ENCODE assay signal across 8 cellular contexts in the genomic region with DNA sequence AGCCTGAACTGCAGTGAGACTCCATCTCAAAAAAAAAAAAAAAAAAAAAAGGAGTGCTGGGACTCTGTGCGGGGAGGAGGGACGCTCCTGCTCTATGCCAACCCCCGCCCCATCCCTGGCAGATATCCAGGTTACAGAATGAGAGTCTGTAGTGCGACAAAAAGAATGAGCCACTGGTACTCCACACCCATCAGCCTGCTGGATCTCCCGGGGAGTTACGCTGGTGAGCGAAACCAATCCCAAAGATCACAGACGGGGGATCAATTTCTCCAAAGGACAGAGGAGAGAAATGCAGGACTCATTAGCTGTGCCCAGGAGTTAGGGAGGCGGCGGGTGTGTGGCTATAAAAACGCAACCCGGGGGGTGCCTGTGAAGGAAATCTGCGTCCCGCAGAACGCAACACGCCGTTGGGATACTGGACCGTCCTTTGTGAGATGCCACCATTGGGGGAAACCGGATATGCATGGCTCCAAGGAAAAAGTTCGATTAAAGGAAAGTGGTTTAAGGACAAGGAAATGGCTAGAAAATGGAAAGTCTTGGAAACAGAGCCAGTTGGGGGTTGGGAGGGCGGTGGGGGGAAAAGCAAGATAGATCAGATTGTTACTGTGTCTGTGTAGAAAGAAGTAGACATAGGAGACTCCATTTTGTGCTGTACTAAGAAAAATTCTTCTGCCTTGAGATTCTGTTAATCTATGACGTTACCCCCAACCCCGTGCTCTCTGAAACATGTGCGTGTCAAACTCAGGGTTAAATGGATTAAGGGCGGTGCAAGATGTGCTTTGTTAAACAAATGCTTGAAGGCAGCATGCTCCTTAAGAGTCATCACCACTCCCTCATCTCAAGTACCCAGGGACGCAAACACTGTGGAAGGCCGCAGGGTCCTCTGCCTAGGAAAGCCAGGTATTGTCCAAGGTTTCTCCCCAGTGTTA. TPM values are rescaled to one million over a fixed set of nuclear protein-coding genes. Genes with fewer than 3 reads are reported as not detected.
DNase-seq lines count a peak whose midpoint lies in the region; ATAC-seq and TF ChIP-seq lines count a peak whose summit lies in the region.
"Not testable (repeated sequence)": the region's sequence is repeated elsewhere in the genome, so short reads cannot be mapped to it uniquely, and the experiment has no call there.

No MANE protein-coding gene starts in this region.

- H3K18ac ChIP-seq in trophoblast cell (ENCODE audit: low read length): not testable (repeated sequence)

- H3K36me3 ChIP-seq in PC-9 (ENCODE audit: low read depth); adipocyte (ENCODE audit: control insufficient read depth, insufficient read depth, low read length, severe bottlenecking); esophagus muscularis mucosa; trophoblast cell (ENCODE audit: control insufficient read depth in 1 of 2, insufficient read depth in 2 of 2, low read length in 2 of 2); upper lobe of left lung: not testable (repeated sequence)

- not testable (repeated sequence) for H3K4ac ChIP-seq in trophoblast cell (ENCODE audit: low read depth, low read length)

- H3K4me3 ChIP-seq in PC-9; trophoblast cell (ENCODE audit: low read depth, low read length): not testable (repeated sequence)
- H3K4me3 ChIP-seq in adipocyte (ENCODE audit: low read length): peak overlapping the region; percentile 80
- peak overlapping the region; percentile 49 to 66 (median 54) for H3K4me3 ChIP-seq in esophagus muscularis mucosa
- H3K4me3 ChIP-seq in upper lobe of left lung: peak overlapping the region in 3 of 4 donors; percentile 51 to 57 (median 56)

- not testable (repeated sequence) for H4K91ac ChIP-seq in trophoblast cell (ENCODE audit: low read depth, low read length)

- H3K27me3 ChIP-seq in PC-9 (ENCODE audit: insufficient read depth, low read depth); adipocyte (replicated peaks; ENCODE audit: control insufficient read depth, insufficient read depth, low read length); esophagus muscularis mucosa; trophoblast cell (ENCODE audit: insufficient read depth, low read length); upper lobe of left lung: not testable (repeated sequence)

- peak; percentile 31 to 41 for ATAC-seq in upper lobe of left lung (ENCODE audit: low FRiP score in 2 of 2)

- WGBS in esophagus muscularis mucosa: 48% methylated on average over 27 of the region's 27 CpGs
- no CpG with 5 or more reads among the region's 27 CpGs for WGBS in trophoblast cell (ENCODE audit: extremely low coverage, insufficient coverage, insufficient read length)
- 40 to 42% methylated on average over 25 to 27 of the region's 27 CpGs for WGBS in upper lobe of left lung, 2 donors

- POLR2A ChIA-PET in PC-9 (lab: Charles Lee; ENCODE audit: unreplicated experiment): interaction anchor here (0.6 to 0.7 kb wide), 3 partner anchors 11 to 67 kb away, joined by 3 to 12 read pairs (median 4); no protein-coding TSS in a partner anchor

- not testable (repeated sequence) for H2BK12ac ChIP-seq in trophoblast cell (ENCODE audit: low read length)

- H4K20me1 ChIP-seq in PC-9 (ENCODE audit: insufficient read depth): not testable (repeated sequence)

- not testable (repeated sequence) for H4K12ac ChIP-seq in trophoblast cell (ENCODE audit: low read depth, low read length)

- H2AFZ ChIP-seq in PC-9; trophoblast cell (ENCODE audit: insufficient read depth, low read length, poor library complexity): not testable (repeated sequence)

- peak overlapping the region; percentile 81 for H3K9ac ChIP-seq in adipocyte (ENCODE audit: low read length)
- H3K9ac ChIP-seq in trophoblast cell (ENCODE audit: low read length): not testable (repeated sequence)

- TF ChIP-seq EP300 in esophagus muscularis mucosa (IDR thresholded peaks at IDR 0.05); upper lobe of left lung (IDR thresholded peaks at IDR 0.05): not testable (repeated sequence)

- not testable (repeated sequence) for H3K79me2 ChIP-seq in PC-9 (ENCODE audit: low read depth); trophoblast cell (ENCODE audit: control insufficient read depth, insufficient read depth, low read length, poor library complexity)

- CTCF ChIA-PET in PC-9 (lab: Charles Lee): interaction anchor here (0.6 to 1.2 kb wide), 6 partner anchors 53 to 967 kb away, joined by 3 to 11 read pairs (median 6); a partner anchor contains a TSS

- not testable (repeated sequence) for TF ChIP-seq POLR2A in esophagus muscularis mucosa (IDR thresholded peaks at IDR 0.05; ENCODE audit: low read depth); upper lobe of left lung (IDR thresholded peaks at IDR 0.05)

- H3K14ac ChIP-seq in trophoblast cell (ENCODE audit: low read length): not testable (repeated sequence)

- not testable (repeated sequence) for H2AK5ac ChIP-seq in trophoblast cell (ENCODE audit: low read length)

- not testable (repeated sequence) for H3K79me1 ChIP-seq in trophoblast cell (ENCODE audit: low read length)

- not testable (repeated sequence) for H3K23ac ChIP-seq in trophoblast cell (ENCODE audit: low read length)

- H3K27ac ChIP-seq in PC-9; trophoblast cell (ENCODE audit: low read depth, low read length): not testable (repeated sequence)
- H3K27ac ChIP-seq in esophagus muscularis mucosa (replicated peaks in 1 of 4) (peak overlapping the region; percentile 6 to 64 (median 58)), upper lobe of left lung (peak overlapping the region; percentile 51 to 84 (median 77))

- not testable (repeated sequence) for BruUV-seq in PC-9 (replicated peaks; lab: Mats Ljungman, UMichigan)

- not testable (repeated sequence) for H2BK5ac ChIP-seq in trophoblast cell (ENCODE audit: low read depth, low read length, poor library complexity)

- intact Hi-C loops in PC-9 (cut with micrococcal nuclease; ENCODE audit: unreplicated experiment) (loop anchor here (5.0 to 10.0 kb wide), 2 partner anchors 207 to 260 kb away; no protein-coding TSS in a partner anchor), esophagus muscularis mucosa (cut with DNase I) (loop anchor here (5.0 kb wide), 1 partner anchor 207 kb away; no protein-coding TSS in a partner anchor)

- not testable (repeated sequence) for TF ChIP-seq CTCF in PC-9 (conservative IDR thresholded peaks at IDR 0.05); esophagus muscularis mucosa (IDR thresholded peaks at IDR 0.05); upper lobe of left lung (IDR thresholded peaks at IDR 0.05)

- H4K8ac ChIP-seq in trophoblast cell (ENCODE audit: low read depth, low read length): peak overlapping the region; percentile 35

- not testable (repeated sequence) for H2BK120ac ChIP-seq in trophoblast cell (ENCODE audit: insufficient read depth, low read length, poor library complexity)

- H3K9me2 ChIP-seq in PC-9 (ENCODE audit: insufficient read depth): not testable (repeated sequence)

- not testable (repeated sequence) for H3F3A ChIP-seq in PC-9 (ENCODE audit: insufficient read depth, low read depth)

- peak; percentile 18 for DNase-seq in DMS114 treated with DMSO at 0.1 percent for 48 hours (lab: John Stamatoyannopoulos, UW; ENCODE audit: unreplicated experiment)
- DNase-seq in NCI-H1417 (lab: John Stamatoyannopoulos, UW): peak; percentile 28 to 88 (median 66)
- not testable (repeated sequence) for DNase-seq in PC-9; esophagus muscularis mucosa (ENCODE audit: extremely low spot score); trophoblast cell
- DNase-seq in adipocyte (ENCODE audit: low read depth): peak; percentile 49
- peak; percentile 39 for DNase-seq in left kidney (ENCODE audit: low read depth, low spot score)
- peak in 1 of 2 donors; percentile 63 for DNase-seq in upper lobe of left lung

- H3K4me2 ChIP-seq in PC-9 (peak overlapping the region; percentile 64; the same call in 1 of the 2 replicates), trophoblast cell (ENCODE audit: low read length) (peak overlapping the region; percentile 1)

- not testable (repeated sequence) for H3K9me3 ChIP-seq in PC-9 (ENCODE audit: insufficient read depth, low read depth); adipocyte (ENCODE audit: control insufficient read depth, low read length); esophagus muscularis mucosa; trophoblast cell (ENCODE audit: insufficient read depth, low read depth, low read length); upper lobe of left lung

- H3K4me1 ChIP-seq in PC-9 (replicated peaks; ENCODE audit: insufficient read depth): not testable (repeated sequence)
- H3K4me1 ChIP-seq in adipocyte (ENCODE audit: control insufficient read depth, insufficient read depth, low read length) (peaks cover 27% of the 10 kb centered on the region), esophagus muscularis mucosa (peaks cover 13 to 29% (median 27%) of the 10 kb centered on the region in 4 donors), trophoblast cell (ENCODE audit: control insufficient read depth in 1 of 2, insufficient read depth in 2 of 2, low read length in 2 of 2) (peaks cover 2 to 10% of the 10 kb centered on the region in 2 experiments), upper lobe of left lung (peaks cover 5 to 26% (median 15%) of the 10 kb centered on the region in 4 donors)

RNA-seq across cellular contexts. Expression of a gene that starts 13.8 kb away (rescaled TPM):
- total RNA-seq in PC-9 (2021) (13.9 and 14.8 TPM in 2 replicates), esophagus muscularis mucosa (10 to 100 TPM; 23.3 to 34.3 (median 26.4) TPM), upper lobe of left lung (10 to 100 TPM; 20.6 to 35.6 (median 26.6) TPM)
- 14.0 and 14.2 TPM in 2 replicates for polyA plus RNA-seq in trophoblast cell (2013)

RNA-seq across cellular contexts. Expression of a gene that starts 54.8 kb away (rescaled TPM):
- total RNA-seq in PC-9 (2021) (79.4 and 82.9 TPM in 2 replicates), esophagus muscularis mucosa (10 to 100 TPM; 22.9 to 31.3 (median 27.2) TPM), upper lobe of left lung (10 to 100 TPM; 10.6 to 34.3 (median 18.6) TPM)
- polyA plus RNA-seq in trophoblast cell (2013): 21.9 and 22.8 TPM in 2 replicates
